10 cellular contexts compared by ENCODE assay signal in the genomic region with DNA sequence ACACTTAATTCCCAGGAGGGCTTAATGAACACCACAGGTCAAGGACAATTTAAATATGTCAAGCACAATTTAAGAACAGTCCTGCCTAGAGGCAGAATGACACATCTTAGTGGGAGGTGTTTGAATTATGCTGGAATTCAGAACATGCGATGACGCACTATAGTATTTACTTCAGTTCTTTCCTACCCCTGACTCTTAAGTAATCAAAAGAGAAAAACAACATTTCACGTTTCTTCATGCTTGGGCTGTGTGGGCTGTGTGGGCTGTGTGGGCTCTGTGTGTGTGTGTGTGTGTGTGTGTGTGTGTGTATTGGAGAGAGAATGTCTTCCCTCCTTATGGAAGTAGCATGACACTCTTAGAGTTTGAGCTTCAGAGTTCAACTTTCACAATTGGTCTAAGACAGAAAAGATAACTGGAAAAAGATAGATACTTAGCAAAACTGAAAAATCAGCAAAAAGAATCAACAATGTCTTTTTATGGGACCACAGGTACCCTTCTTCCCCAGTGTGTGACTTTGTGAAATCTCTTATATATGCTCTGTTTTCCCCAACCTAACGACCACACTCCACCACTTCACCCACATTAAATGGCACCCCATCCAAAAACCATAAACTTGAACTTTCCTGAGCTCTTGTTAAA. TPM values are rescaled to one million over a fixed set of nuclear protein-coding genes. Genes with fewer than 3 reads are reported as not detected.
DNase-seq lines count a peak whose midpoint lies in the region; ATAC-seq and TF ChIP-seq lines count a peak whose summit lies in the region.
"Had no signal": no experiment of that assay in that cellular context is flagged by ENCODE, and none has a peak within 500 bp of the region (broad histone marks: within the 10 kb centered on the region; RNA-seq: fewer than 3 reads in every experiment).

No MANE protein-coding gene starts in this region.

- H3K4me1 Mint-ChIP-seq in MCF 10A (ENCODE audit: insufficient read depth, unreplicated experiment): peaks cover 37% of the 10 kb centered on the region

- POLR2A ChIA-PET in MCF 10A (lab: Yijun Ruan, JAX): interaction anchor here (0.5 to 2.8 kb wide), 21 partner anchors 10 to 363 kb away, joined by 3 to 15 read pairs (median 4); no protein-coding TSS in a partner anchor

- intact Hi-C loops in MCF 10A (cut with micrococcal nuclease) (loop anchor here (5.0 kb wide), 1 partner anchor 273 kb away; a partner anchor contains a TSS), thyroid gland (cut with DNase I) (no loop called here)

- H3K36me3 ChIP-seq in thyroid gland: no peaks in the 10 kb centered on the region

- peak in 1 of 2 donors; percentile 18 for TF ChIP-seq POLR2A in thyroid gland (IDR thresholded peaks at IDR 0.05)

- 49 to 57% methylated on average over 4 of the region's 4 CpGs for WGBS in thyroid gland, 2 donors

- ATAC-seq in HG03025 (IDR thresholded peaks at IDR 0.05; ENCODE audit: low FRiP score, unreplicated experiment): no peak

- H3K9me3 Mint-ChIP-seq in MCF 10A (ENCODE audit: unreplicated experiment): no peaks in the 10 kb centered on the region

- H3K27ac ChIP-seq in thyroid gland: peak overlapping the region in 2 of 3 donors; percentile 22 to 66

- no TSS peak for BruUV-seq in MCF 10A (replicated peaks; lab: Mats Ljungman, UMichigan)

- H3K27ac Mint-ChIP-seq in MCF 10A (ENCODE audit: low read depth, unreplicated experiment): peak overlapping the region; percentile 90

- H3K27me3 ChIP-seq in thyroid gland: no peaks in the 10 kb centered on the region

- no peak overlapping the region for H3K4me3 ChIP-seq in thyroid gland (replicated peaks in 1 of 3)

- peak; percentile 57 for DNase-seq in HPDE6-E6E7 (ENCODE audit: extremely low spot score)
- DNase-seq in MCF 10A (ENCODE audit: unreplicated experiment): peak; percentile 90
- peak; percentile 73 for DNase-seq in islet precursor cell
- peak; percentile 18 to 27 for DNase-seq in thyroid gland
- no peak for DNase-seq in NCI-H2107 (lab: John Stamatoyannopoulos, UW)
- no peak for DNase-seq in NCI-H1092 (lab: John Stamatoyannopoulos, UW)
- no peak for DNase-seq in pons (ENCODE audit: low spot score)
- DNase-seq: activated CD8-positive, alpha-beta memory T cell treated with anti-CD3 and anti-CD28 coated beads, Interleukin-2, amount 50 U/mL, for 4 hours; Right ventricle myocardium superior had no signal

- TF ChIP-seq CTCF in MCF 10A (IDR thresholded peaks at IDR 0.05; ENCODE audit: unreplicated experiment): no peak
- TF ChIP-seq CTCF in thyroid gland (IDR thresholded peaks at IDR 0.05): no peak

- no peaks in the 10 kb centered on the region for H3K9me3 ChIP-seq in thyroid gland

- H3K4me3 Mint-ChIP-seq in MCF 10A (ENCODE audit: unreplicated experiment): peak overlapping the region; percentile 51

- H3K36me3 Mint-ChIP-seq in MCF 10A (ENCODE audit: insufficient read depth, unreplicated experiment): no peaks in the 10 kb centered on the region

- no peaks in the 10 kb centered on the region for H3K27me3 Mint-ChIP-seq in MCF 10A (ENCODE audit: insufficient read depth, unreplicated experiment)

- H3K4me1 ChIP-seq in thyroid gland: peaks cover 9 to 22% of the 10 kb centered on the region in 2 donors

- CTCF ChIA-PET in MCF 10A (lab: Yijun Ruan, JAX): interaction anchor here (0.5 to 1.6 kb wide), 8 partner anchors 13 to 274 kb away, joined by 3 to 7 read pairs (median 3); no protein-coding TSS in a partner anchor

RNA-seq across cellular contexts. Expression of a gene that starts 33.7 kb away (rescaled TPM):
- total RNA-seq in MCF 10A (2022) (not detected in 2 replicates), thyroid gland (under 1 TPM in 2 of 4 donors, not detected in 2; 0.45 to 0.54 TPM)
- total RNA-seq: Right ventricle myocardium superior had no signal

Comparison
In these comparisons a context has a peak if more than half of its experiments do, and no peak if none do; other contexts are left out.
1. DNase-seq: peak in HPDE6-E6E7 (single experiment), MCF 10A (single experiment), islet precursor cell (single experiment) and thyroid gland (2 of 2); none in NCI-H2107 (single experiment), NCI-H1092 (single experiment) and pons (single experiment).